Comparison of ENCODE assay signal across 8 cellular contexts in genomic region chr3:40584625-40585189, GRCh38. TPM values are rescaled to one million over a fixed set of nuclear protein-coding genes. Genes with fewer than 3 reads are reported as not detected.
DNase-seq lines count a peak whose midpoint lies in the region; ATAC-seq, FAIRE-seq and TF ChIP-seq lines count a peak whose summit lies in the region.

No MANE protein-coding gene starts in this region.

- no peaks in the 10 kb centered on the region for H3K9me3 Mint-ChIP-seq in activated naive CD8-positive, alpha-beta T cell treated with anti-CD3 and anti-CD28 coated beads for 36 hours

- H3K9ac ChIP-seq in KMS-11: no peak overlapping the region
- no peak overlapping the region for H3K9ac ChIP-seq in SU-DHL-6 (ENCODE audit: low read length)

- TF ChIP-seq POLR2A in tibial nerve (IDR thresholded peaks at IDR 0.05): no peak

- no peaks in the 10 kb centered on the region for H4K20me1 ChIP-seq in KMS-11 (ENCODE audit: insufficient read depth)
- H4K20me1 ChIP-seq in SU-DHL-6 (ENCODE audit: low read depth, low read length): no peaks in the 10 kb centered on the region

- H3K4me3 Mint-ChIP-seq in activated naive CD8-positive, alpha-beta T cell treated with anti-CD3 and anti-CD28 coated beads for 36 hours: no peak overlapping the region

- no peaks in the 10 kb centered on the region for H3K36me3 ChIP-seq in KMS-11 (ENCODE audit: insufficient read depth)
- no peaks in the 10 kb centered on the region for H3K36me3 ChIP-seq in SU-DHL-6 (ENCODE audit: low read length)
- H3K36me3 ChIP-seq in pancreas: no peaks in the 10 kb centered on the region
- H3K36me3 ChIP-seq in tibial nerve: no peaks in the 10 kb centered on the region

- no peaks in the 10 kb centered on the region for H3F3A ChIP-seq in SU-DHL-6 (ENCODE audit: insufficient read depth)

- WGBS in pancreas, 2 donors: 27 to 29% methylated on average over 15 of the region's 15 CpGs
- WGBS in tibial nerve, 2 donors: 15 to 16% methylated on average over 15 of the region's 15 CpGs

- peak; percentile 95 for ATAC-seq in Right ventricle myocardium superior (ENCODE audit: poor library complexity)
- peak; percentile 90 to 98 (median 96) for ATAC-seq in pancreas

- H3K4me1 ChIP-seq in KMS-11 (ENCODE audit: low read depth, poor library complexity, severe bottlenecking): no peaks in the 10 kb centered on the region
- no peaks in the 10 kb centered on the region for H3K4me1 ChIP-seq in pancreas
- peaks cover 0 to 38% (median 3%) of the 10 kb centered on the region in 4 donors for H3K4me1 ChIP-seq in tibial nerve

- H3K27ac Mint-ChIP-seq in activated naive CD8-positive, alpha-beta T cell treated with anti-CD3 and anti-CD28 coated beads for 36 hours: no peak overlapping the region

- H3K9me3 ChIP-seq in SU-DHL-6 (ENCODE audit: insufficient read depth, low read length): no peaks in the 10 kb centered on the region
- no peaks in the 10 kb centered on the region for H3K9me3 ChIP-seq in pancreas
- no peaks in the 10 kb centered on the region for H3K9me3 ChIP-seq in tibial nerve

- H3K4me1 Mint-ChIP-seq in activated naive CD8-positive, alpha-beta T cell treated with anti-CD3 and anti-CD28 coated beads for 36 hours: peaks cover 2% of the 10 kb centered on the region

- no peaks in the 10 kb centered on the region for H3K36me3 Mint-ChIP-seq in activated naive CD8-positive, alpha-beta T cell treated with anti-CD3 and anti-CD28 coated beads for 36 hours

- H3K79me2 ChIP-seq in KMS-11 (ENCODE audit: insufficient read depth, low read depth): no peaks in the 10 kb centered on the region
- no peaks in the 10 kb centered on the region for H3K79me2 ChIP-seq in SU-DHL-6 (ENCODE audit: insufficient read depth, low read length)

- H3K27ac ChIP-seq in KMS-11 (no peak overlapping the region), SU-DHL-6 (ENCODE audit: low read depth, low read length) (no peak overlapping the region), pancreas (no peak overlapping the region), tibial nerve (peak overlapping the region in 1 of 4 donors; percentile 20)

- H3K27me3 Mint-ChIP-seq in activated naive CD8-positive, alpha-beta T cell treated with anti-CD3 and anti-CD28 coated beads for 36 hours: peaks cover 12% of the 10 kb centered on the region

- peak in 1 of 2 donors; percentile 77 for TF ChIP-seq EP300 in tibial nerve (IDR thresholded peaks at IDR 0.05)

- TF ChIP-seq CTCF in KMS-11 (conservative IDR thresholded peaks at IDR 0.05; ENCODE audit: low read depth, low read length) (peak; percentile 81), SU-DHL-6 (IDR thresholded peaks at IDR 0.05; ENCODE audit: insufficient read depth, low read length, poor library complexity, severe bottlenecking) (peak; percentile 84), pancreas (IDR thresholded peaks at IDR 0.05) (peak; percentile 92 to 97 (median 94)), tibial nerve (IDR thresholded peaks at IDR 0.05) (peak; percentile 94 to 98 (median 95))

- FAIRE-seq in pancreas (lab: Jason Lieb, UNC): no peak

- no peak overlapping the region for H3K4me3 ChIP-seq in KMS-11 (IDR thresholded peaks at IDR 0.05; ENCODE audit: insufficient read depth, low read depth, low read length)
- H3K4me3 ChIP-seq in SU-DHL-6 (ENCODE audit: insufficient read depth, low read length, poor library complexity, severe bottlenecking): no peak overlapping the region
- H3K4me3 ChIP-seq in pancreas: no peak overlapping the region
- no peak overlapping the region for H3K4me3 ChIP-seq in tibial nerve

- intact Hi-C loops in Right ventricle myocardium superior (cut with DNase I) (loop anchor here (10.0 kb wide), 1 partner anchor 620 kb away; no protein-coding TSS in a partner anchor), pancreas (cut with DNase I) (loop anchor here in 2 of 3 donors (5.0 kb wide), 2 partner anchors 1288 to 1298 kb away; no protein-coding TSS in a partner anchor)

- H3K9me2 ChIP-seq in SU-DHL-6 (replicated peaks; ENCODE audit: insufficient read depth, low read length): no peaks in the 10 kb centered on the region

- H3K4me2 ChIP-seq in KMS-11: no peak overlapping the region
- no peak overlapping the region for H3K4me2 ChIP-seq in SU-DHL-6 (ENCODE audit: low read depth, low read length, poor library complexity, severe bottlenecking)

- H3K27me3 ChIP-seq in KMS-11 (ENCODE audit: insufficient read depth, low read depth): no peaks in the 10 kb centered on the region
- H3K27me3 ChIP-seq in SU-DHL-6 (ENCODE audit: low read length): no peaks in the 10 kb centered on the region
- no peaks in the 10 kb centered on the region for H3K27me3 ChIP-seq in pancreas
- H3K27me3 ChIP-seq in tibial nerve: no peaks in the 10 kb centered on the region

- DNase-seq in Ammon's horn (ENCODE audit: low spot score): peak; percentile 92
- peak; percentile 27 for DNase-seq in GM19240 (ENCODE audit: insufficient read length, low spot score)
- peak; percentile 71 for DNase-seq in activated naive CD8-positive, alpha-beta T cell treated with anti-CD3 and anti-CD28 coated beads for 36 hours
- DNase-seq in Right ventricle myocardium superior: peak; percentile 94
- DNase-seq in pancreas: peak; percentile 68 to 97 (median 87)
- peak; percentile 82 to 86 for DNase-seq in tibial nerve (ENCODE audit: low spot score in 2 of 2)

- no peak overlapping the region for H2AFZ ChIP-seq in KMS-11 (ENCODE audit: low read depth)
- H2AFZ ChIP-seq in SU-DHL-6 (ENCODE audit: low read depth, low read length, severe bottlenecking): no peak overlapping the region

RNA-seq across cellular contexts. Expression of gene ZNF621, which starts 59.9 kb away (rescaled TPM):
- total RNA-seq in activated naive CD8-positive, alpha-beta T cell treated with anti-CD3 and anti-CD28 coated beads for 36 hours: 10 to 100 TPM; 18.3 to 19.6 TPM
- 9.3 TPM for total RNA-seq in Right ventricle myocardium superior
- 10 to 100 TPM in 1 of 6 donors, 1 to 10 TPM in 5; 5.4 to 12.6 (median 8.6) TPM for total RNA-seq in pancreas
- 10 to 100 TPM; 10.7 to 14.2 TPM for polyA plus RNA-seq in pancreas
- 10 to 100 TPM; 18.8 to 30.8 (median 25.6) TPM for total RNA-seq in tibial nerve

Comparison
In these comparisons a context has a peak if more than half of its experiments do, and no peak if none do; other contexts are left out.
1. DNase-seq: peak in every context shown above with its lines; median percentile 94 in Right ventricle myocardium superior; 92 in Ammon's horn; 87 in pancreas; 84 in tibial nerve; 71 in activated naive CD8-positive, alpha-beta T cell treated with anti-CD3 and anti-CD28 coated beads for 36 hours; 27 in GM19240.